ENCODE assay signal across 8 cellular contexts in the genomic region with DNA sequence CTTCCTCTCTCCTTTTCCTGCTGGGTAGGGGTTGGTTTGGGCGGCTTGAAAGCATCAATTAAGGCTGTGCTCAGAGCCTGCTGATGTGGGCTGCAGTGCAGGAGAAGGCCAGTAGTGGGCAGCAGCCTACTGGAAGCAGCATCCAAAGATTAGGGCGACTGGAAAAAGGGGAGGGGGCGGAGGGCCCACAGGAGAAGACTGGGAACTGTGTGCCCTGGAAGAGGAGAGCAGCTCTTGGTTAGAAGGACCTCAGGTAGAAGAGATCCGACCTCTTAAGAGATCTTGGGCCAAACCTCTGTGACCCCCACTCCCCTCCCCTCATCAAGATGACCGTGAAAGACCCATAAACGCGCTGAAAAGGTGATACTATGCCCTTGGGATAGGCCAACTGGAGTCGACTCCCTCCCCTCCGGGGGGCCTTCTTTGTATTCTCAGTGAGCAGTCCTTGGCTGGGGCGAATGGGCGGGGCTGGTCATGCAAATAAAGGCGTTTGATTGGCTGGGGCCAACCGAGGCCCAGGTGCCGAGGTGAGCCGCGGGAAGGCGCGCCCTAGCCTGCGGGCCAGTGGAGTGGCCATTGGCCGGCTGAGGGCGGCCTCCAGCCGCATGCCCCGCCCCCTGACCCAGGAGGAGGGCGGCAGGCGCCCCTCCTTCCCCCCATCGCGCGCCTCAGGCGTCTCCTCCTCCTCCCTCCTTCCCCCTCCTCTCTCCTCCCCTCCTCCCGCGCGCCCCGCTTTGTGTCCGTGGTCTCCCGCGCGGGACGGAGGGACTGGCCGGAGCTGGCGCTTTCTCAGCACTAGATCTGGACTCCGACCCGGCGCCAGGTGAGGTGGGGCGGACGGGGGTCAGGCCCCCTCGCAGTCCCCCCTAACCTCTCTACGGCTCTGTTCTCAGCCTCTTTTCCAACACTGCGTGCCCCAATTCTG. TPM values are rescaled to one million over a fixed set of nuclear protein-coding genes. Genes with fewer than 3 reads are reported as not detected.
A peak's percentile ranks its signal among the peaks of the same experiment; 100 is the strongest.
DNase-seq lines count a peak whose midpoint lies in the region; TF ChIP-seq lines count a peak whose summit lies in the region.

No MANE protein-coding gene starts in this region.

- H3K4me1 Mint-ChIP-seq in HFFc6 (ENCODE audit: low read depth) (peaks cover 25% of the 10 kb centered on the region), MCF 10A (ENCODE audit: insufficient read depth, unreplicated experiment) (peaks cover 9% of the 10 kb centered on the region)

- CTCF ChIA-PET in MCF 10A (lab: Yijun Ruan, JAX): interaction anchor here (0.5 to 2.8 kb wide), 10 partner anchors 8 to 1308 kb away, joined by 4 to 16 read pairs (median 4); a partner anchor contains a TSS

- no TSS peak for BruUV-seq in MCF 10A (replicated peaks; lab: Mats Ljungman, UMichigan)

- peak; percentile 88 for TF ChIP-seq CTCF in GM10266 (IDR thresholded peaks at IDR 0.05; ENCODE audit: control insufficient read depth, insufficient read depth, low read depth, missing control alignments)
- peak; percentile 86 for TF ChIP-seq CTCF in HFFc6 (IDR thresholded peaks at IDR 0.05)
- TF ChIP-seq CTCF in MCF 10A (IDR thresholded peaks at IDR 0.05; ENCODE audit: unreplicated experiment): peak; percentile 81

- H3K36me3 Mint-ChIP-seq in HFFc6 (ENCODE audit: low read depth): no peaks in the 10 kb centered on the region
- peaks cover 4% of the 10 kb centered on the region for H3K36me3 Mint-ChIP-seq in MCF 10A (ENCODE audit: insufficient read depth, unreplicated experiment)

- POLR2A ChIA-PET in MCF 10A (lab: Yijun Ruan, JAX): interaction anchor here (1.0 to 2.6 kb wide), 3 partner anchors 22 to 198 kb away, joined by 3 to 18 read pairs (median 15); no protein-coding TSS in a partner anchor

- H3K4me3 Mint-ChIP-seq in HFFc6 (peak overlapping the region; percentile 74), MCF 10A (ENCODE audit: unreplicated experiment) (peak overlapping the region; percentile 83)

- no peaks in the 10 kb centered on the region; the same call in 1 of the 2 replicates for H3K27me3 Mint-ChIP-seq in HFFc6 (ENCODE audit: insufficient read depth)
- peaks cover 38% of the 10 kb centered on the region for H3K27me3 Mint-ChIP-seq in MCF 10A (ENCODE audit: insufficient read depth, unreplicated experiment)

- intact Hi-C loops in MCF 10A (cut with micrococcal nuclease): loop anchor here (1.0 to 2.0 kb wide), 2 partner anchors 100 to 506 kb away; no protein-coding TSS in a partner anchor

- H3K27ac Mint-ChIP-seq in HFFc6: no peak overlapping the region
- peak overlapping the region; percentile 49 for H3K27ac Mint-ChIP-seq in MCF 10A (ENCODE audit: low read depth, unreplicated experiment)

- no peaks in the 10 kb centered on the region for H3K9me3 Mint-ChIP-seq in HFFc6
- H3K9me3 Mint-ChIP-seq in MCF 10A (ENCODE audit: unreplicated experiment): no peaks in the 10 kb centered on the region

- peak; percentile 66 for DNase-seq in GM10266 (ENCODE audit: extremely low spot score)
- DNase-seq in HFFc6: no peak
- peak; percentile 96 for DNase-seq in NCI-H1436 treated with DMSO at 0.1 percent for 48 hours (lab: John Stamatoyannopoulos, UW)
- DNase-seq in T-helper 22 cell (ENCODE audit: low read depth): peak; percentile 77
- peak; percentile 89 for DNase-seq in MCF 10A (ENCODE audit: unreplicated experiment)
- peak; percentile 39 for DNase-seq in iris pigment epithelial cell (ENCODE audit: low read depth)
- peak; percentile 65 to 75 for DNase-seq in stimulated activated CD4-positive, alpha-beta T cell treated with anti-CD3 and anti-CD28 coated beads, Interleukin-2, amount 100 ng/mL, for 24 hours
- DNase-seq in occipital lobe (lab: John Stamatoyannopoulos, UW): no peak

RNA-seq across cellular contexts. Expression of a gene that starts 10.1 kb away (rescaled TPM):
- 10 to 100 TPM in 2 of 6 experiments, 1 to 10 TPM in 4; 9.2 to 11.3 (median 9.8) TPM for total RNA-seq in HFFc6 (2021; fragmentation: NEBNext Ultra II Directional; extraction: Animal tissue kit (Norgen Biotek cat#: 25700))
- total RNA-seq in MCF 10A (2022) (12.8 and 20.1 TPM in 2 replicates), occipital lobe (84.1 TPM)

RNA-seq across cellular contexts. Expression of a gene that starts 31.6 kb away (rescaled TPM):
- total RNA-seq in HFFc6 (2021; fragmentation: NEBNext Ultra II Directional; extraction: Animal tissue kit (Norgen Biotek cat#: 25700)): not detected
- not detected in 2 replicates for total RNA-seq in MCF 10A (2022)
- total RNA-seq in occipital lobe: 2.5 TPM

Comparison
In these comparisons a context has a peak if more than half of its experiments do, and no peak if none do; other contexts are left out.
1. DNase-seq: peak in GM10266 (single experiment), NCI-H1436 treated with DMSO at 0.1 percent for 48 hours (single experiment), T-helper 22 cell (single experiment), MCF 10A (single experiment), iris pigment epithelial cell (single experiment) and stimulated activated CD4-positive, alpha-beta T cell treated with anti-CD3 and anti-CD28 coated beads, Interleukin-2, amount 100 ng/mL, for 24 hours (2 of 2); none in HFFc6 (single experiment) and occipital lobe (single experiment).
2. Peak in every context shown above with its lines, with median percentiles within 50 percentile points of each other: CTCF ChIP-seq.